Comparison of ENCODE assay signal across 30 cellular contexts in genomic region chr4:74344031-74344430, GRCh38. TPM values are rescaled to one million over a fixed set of nuclear protein-coding genes. Genes with fewer than 3 reads are reported as not detected.
DNase-seq lines count a peak whose midpoint lies in the region; ATAC-seq, FAIRE-seq and TF ChIP-seq lines count a peak whose summit lies in the region.
"Had no signal": no experiment of that assay in that cellular context is flagged by ENCODE, and none has a peak within 500 bp of the region (broad histone marks: within the 10 kb centered on the region; RNA-seq: fewer than 3 reads in every experiment).

No MANE protein-coding gene starts in this region.

- H2BK120ac ChIP-seq in mesendoderm (ENCODE audit: low read depth, low read length) (no peak overlapping the region), neuronal stem cell (ENCODE audit: low read depth, low read length) (no peak overlapping the region)

- H3K27me3 ChIP-seq in K562 (ENCODE audit: control insufficient read depth in 2 of 2, insufficient read depth in 2 of 2, low read length in 2 of 2) (no peaks in the 10 kb centered on the region), mesendoderm (ENCODE audit: insufficient read depth, low read length, poor library complexity) (no peaks in the 10 kb centered on the region), neuronal stem cell (ENCODE audit: control insufficient read depth in 3 of 3, insufficient read depth in 3 of 3, low read depth in 1 of 3, low read length in 3 of 3) (no peaks in the 10 kb centered on the region)
- H3K27me3 ChIP-seq: BE2C, BLaER1 had no signal

- in situ Hi-C loops in K562 (cut with MboI): no loop called here

- no peak overlapping the region for H4K8ac ChIP-seq in mesendoderm (ENCODE audit: low read depth, low read length)
- H4K8ac ChIP-seq in neuronal stem cell (ENCODE audit: low read depth, low read length): no peak overlapping the region

- intact Hi-C loops in K562 (cut with micrococcal nuclease): no loop called here

- H2BK5ac ChIP-seq in mesendoderm (ENCODE audit: low read length): no peak overlapping the region
- H2BK5ac ChIP-seq in neuronal stem cell (ENCODE audit: low read length): no peak overlapping the region

- H2BK15ac ChIP-seq in mesendoderm (replicated peaks; ENCODE audit: low read depth) (no peak overlapping the region), neuronal stem cell (ENCODE audit: low read length) (no peak overlapping the region)

- no peak for TF ChIP-seq POLR2A in K562 (conservative IDR thresholded peaks at IDR 0.05)

- no peaks in the 10 kb centered on the region for H4K20me1 ChIP-seq in K562 (replicated peaks; ENCODE audit: control insufficient read depth, insufficient read depth, low read length)
- H4K20me1 ChIP-seq: BLaER1 had no signal

- H2AFZ ChIP-seq in K562 (ENCODE audit: low read depth, low read length) (no peak overlapping the region), neuronal stem cell (ENCODE audit: low read length) (no peak overlapping the region)

- no peak overlapping the region for H3K23ac ChIP-seq in mesendoderm (ENCODE audit: low read length)
- H3K23ac ChIP-seq in neuronal stem cell (ENCODE audit: low read depth, low read length, poor library complexity): no peak overlapping the region

- H3K79me1 ChIP-seq in mesendoderm (ENCODE audit: low read length): no peaks in the 10 kb centered on the region
- no peaks in the 10 kb centered on the region for H3K79me1 ChIP-seq in neuronal stem cell (ENCODE audit: low read depth, low read length)

- H3K4ac ChIP-seq in mesendoderm (ENCODE audit: low read depth, low read length): no peak overlapping the region
- no peak overlapping the region for H3K4ac ChIP-seq in neuronal stem cell (ENCODE audit: low read length)

- H3K4me1 ChIP-seq in K562 (replicated peaks in 1 of 2; ENCODE audit: control insufficient read depth in 2 of 2, insufficient read depth in 2 of 2, low read length in 2 of 2) (no peaks in the 10 kb centered on the region; a peak in 1 of 5 replicates), mesendoderm (ENCODE audit: control insufficient read depth, low read depth, low read length) (no peaks in the 10 kb centered on the region), neuronal stem cell (ENCODE audit: control insufficient read depth in 2 of 2, insufficient read depth in 1 of 2, low read depth in 1 of 2, low read length in 2 of 2) (no peaks in the 10 kb centered on the region)
- H3K4me1 ChIP-seq: BE2C, BLaER1 had no signal

- no peaks in the 10 kb centered on the region for H3K9me1 ChIP-seq in K562 (ENCODE audit: control insufficient read depth, insufficient read depth, low read length)

- H3K4me2 ChIP-seq in K562 (ENCODE audit: insufficient read depth, low read length): no peak overlapping the region
- H3K4me2 ChIP-seq in mesendoderm (ENCODE audit: low read length): no peak overlapping the region
- H3K4me2 ChIP-seq in neuronal stem cell (ENCODE audit: insufficient read depth, low read length, poor library complexity, severe bottlenecking): no peak overlapping the region
- H3K4me2 ChIP-seq: BLaER1 had no signal

- no peak for TF ChIP-seq RAD21 in K562 (CRISPR knock-in tag; conservative IDR thresholded peaks at IDR 0.05 in 1 of 2, IDR thresholded peaks at IDR 0.05 in 1 of 2)

- no peak overlapping the region for H4K5ac ChIP-seq in mesendoderm (ENCODE audit: low read length)

- H3K36me3 ChIP-seq in K562 (ENCODE audit: control insufficient read depth, insufficient read depth, low read length) (no peaks in the 10 kb centered on the region), mesendoderm (ENCODE audit: control insufficient read depth, insufficient read depth, low read length) (no peaks in the 10 kb centered on the region), neuronal stem cell (replicated peaks in 1 of 2; ENCODE audit: control insufficient read depth in 2 of 2, insufficient read depth in 2 of 2, low read length in 2 of 2) (no peaks in the 10 kb centered on the region)
- H3K36me3 ChIP-seq: BE2C, BLaER1 had no signal

- DNase-seq in K562 (ENCODE audit: extremely low read depth in 1 of 4, low spot score in 3 of 4) (no peak), mesendoderm (peak; percentile 14), neuronal stem cell (ENCODE audit: low spot score) (no peak), foreskin melanocyte (no peak)
- no peak for DNase-seq in stimulated activated CD4-positive, alpha-beta T cell treated with anti-CD3 and anti-CD28 coated beads, Interleukin-12 subunit alpha, Interleukin-12 subunit beta, amount 100 ng/mL, for 4 hours
- DNase-seq in activated effector memory CD4-positive, alpha-beta T cell treated with Interleukin-2 at 50 U/mL for 16 hours: no peak
- DNase-seq: 8988T; ACHN; BE2C; C1 segment of cervical spinal cord; CD4-positive, alpha-beta memory T cell; CD4-positive, CD25-positive, alpha-beta regulatory T cell; CD8-positive, alpha-beta memory T cell; COR-L47; DMS 273 treated with DMSO at 0.1 percent for 48 hours; DMS153; DMS53; DMS79; DND-41; EL; GDM1 had no signal

- CTCF ChIA-PET in K562 (lab: Yijun Ruan, JAX; ENCODE audit: low intra/inter-chr PET ratio): no interaction called here

- H3K79me2 ChIP-seq in K562 (ENCODE audit: control insufficient read depth, insufficient read depth, low read length) (no peaks in the 10 kb centered on the region), mesendoderm (ENCODE audit: control insufficient read depth, insufficient read depth, low read length) (no peaks in the 10 kb centered on the region)

- no TSS peak for BruUV-seq in K562 (replicated peaks; lab: Mats Ljungman, UMichigan)

- H3K56ac ChIP-seq in mesendoderm (ENCODE audit: low read length): no peak overlapping the region

- H3K9ac ChIP-seq in K562 (ENCODE audit: insufficient read depth in 1 of 2, low read depth in 2 of 2, low read length in 2 of 2) (no peak overlapping the region), mesendoderm (ENCODE audit: low read length) (no peak overlapping the region), neuronal stem cell (ENCODE audit: low read depth, low read length, poor library complexity) (no peak overlapping the region)
- H3K9ac ChIP-seq: BLaER1 had no signal

- TF ChIP-seq EP300 in K562 (IDR thresholded peaks at IDR 0.05; ENCODE audit: low read length): no peak

- H2BK12ac ChIP-seq in neuronal stem cell (ENCODE audit: low read length): no peak overlapping the region

- H3K4me3 ChIP-seq in K562 (no peak overlapping the region), mesendoderm (ENCODE audit: low read length) (peak overlapping the region; percentile 30), neuronal stem cell (ENCODE audit: low read length in 2 of 2) (no peak overlapping the region)
- H3K4me3 ChIP-seq: BLaER1, GM12878 had no signal

- TF ChIP-seq CTCF in K562 (IDR thresholded peaks at IDR 0.05 in 2 of 3, conservative IDR thresholded peaks at IDR 0.05 in 1 of 3; ENCODE audit: insufficient read depth in 2 of 3, low read depth in 1 of 3, low read length in 3 of 3): no peak

- no peak for FAIRE-seq in K562 (lab: Jason Lieb, UNC)
- FAIRE-seq: A204.1, GM12878, GM12892, GM18507 had no signal

- POLR2A ChIA-PET in K562 (lab: Yijun Ruan, JAX): no interaction called here

- peak overlapping the region; percentile 38 for H3K14ac ChIP-seq in neuronal stem cell (ENCODE audit: low read length)

- no peak overlapping the region for H3K27ac ChIP-seq in K562 (ENCODE audit: extremely low read depth, low read depth, low read length)
- H3K27ac ChIP-seq in mesendoderm (ENCODE audit: low read depth, low read length): no peak overlapping the region
- H3K27ac ChIP-seq in neuronal stem cell (replicated peaks; ENCODE audit: low read length): no peak overlapping the region
- H3K27ac ChIP-seq: BLaER1 had no signal

- H3K9me3 ChIP-seq in K562 (replicated peaks; ENCODE audit: control insufficient read depth, insufficient read depth, low read depth, low read length) (peaks cover 7% of the 10 kb centered on the region), neuronal stem cell (replicated peaks in 1 of 2; ENCODE audit: control insufficient read depth in 2 of 2, insufficient read depth in 1 of 2, low read depth in 1 of 2, low read length in 2 of 2) (peaks cover 4% of the 10 kb centered on the region in 2 donors)
- H3K9me3 ChIP-seq: BE2C had no signal

- no peak overlapping the region for H3K18ac ChIP-seq in mesendoderm (ENCODE audit: low read length)
- no peak overlapping the region for H3K18ac ChIP-seq in neuronal stem cell (ENCODE audit: low read length)

- H2AK5ac ChIP-seq in mesendoderm (ENCODE audit: low read length) (no peak overlapping the region), neuronal stem cell (ENCODE audit: low read depth, low read length) (no peak overlapping the region)

- H4K91ac ChIP-seq in neuronal stem cell (ENCODE audit: low read depth, low read length, poor library complexity): no peak overlapping the region

- ATAC-seq in K562: no peak
- ATAC-seq: GM12878 had no signal

- WGBS in K562 (ENCODE audit: insufficient coverage, low coverage, missing lambda C conversion rate): 33% methylated on average over 1 of the region's 1 CpG
- WGBS in mesendoderm (ENCODE audit: extremely low coverage, insufficient coverage, low lambda C conversion rate): no CpG with 5 or more reads among the region's 1 CpG
- no CpG with 5 or more reads among the region's 1 CpG for whole genome bisulfite sequencing in neuronal stem cell (ENCODE audit: extremely low coverage in 2 of 2, insufficient read length in 2 of 2, insufficient replicate concordance in 1 of 2), 2 donors

RNA-seq across cellular contexts. Expression of gene EREG, which starts 20.9 kb away (rescaled TPM):
- total RNA-seq in K562 (2011; cell fraction: chromatin; rRNA removed; ENCODE audit: low replicate concordance): 6.4 and 18.1 TPM in 2 replicates
- 3.8 and 5.1 TPM in 2 replicates for total RNA-seq in K562 (2011; cell fraction: nucleolus; rRNA removed)
- total RNA-seq in K562 (2011; cell fraction: nucleoplasm; rRNA removed): 12.1 and 22.8 TPM in 2 replicates
- total RNA-seq in K562 (2014; rRNA removed) (2.5 and 3.9 TPM in 2 replicates), K562 (2014; rRNA removed; fragmentation: Illumina TruSeq; extraction: Trizol) (5.0 and 7.3 TPM in 2 replicates), K562 (2015; rRNA removed; fragmentation: Illumina TruSeq; extraction: Trizol) (2.4 and 2.6 TPM in 2 replicates), K562 (2021) (2.9 and 4.5 TPM in 2 replicates)
- polyA plus RNA-seq in K562 (2011; rRNA removed) (2.7 and 7.2 TPM in 2 replicates), K562 (2014; fragmentation: Illumina TruSeq; extraction: Trizol) (2.3 and 4.5 TPM in 2 replicates), K562 (2014; fragmentation: Nextera tagmentation; extraction: Ambion mirVana) (1 to 10 TPM in 1 of 2 experiments, under 1 TPM in 1; 0.97 to 1.2 TPM), K562 (2014; rRNA removed) (1.5 and 3.1 TPM in 2 replicates)
- 0.89 and 4.7 TPM in 2 replicates for polyA plus RNA-seq in K562 (2011; cell fraction: cytosol; rRNA removed)
- polyA plus RNA-seq in K562 (2011; cell fraction: nucleus; rRNA removed): 2.5 and 7.7 TPM in 2 replicates
- 1.9 and 2.3 TPM in 2 replicates for polyA plus RNA-seq in K562 (2012)
- 3.3 and 10.0 TPM in 2 replicates for polyA minus RNA-seq in K562 (2011; rRNA and poly(A)+ RNA removed)
- 1.0 and 3.7 TPM in 2 replicates for polyA minus RNA-seq in K562 (2011; cell fraction: cytosol; rRNA and poly(A)+ RNA removed)
- 5.1 and 13.9 TPM in 2 replicates for polyA minus RNA-seq in K562 (2011; cell fraction: nucleus; rRNA and poly(A)+ RNA removed)
- 0.01 TPM for polyA plus RNA-seq in mesendoderm (2013, experiment 1 of 2)
- polyA plus RNA-seq in mesendoderm (2013, experiment 2 of 2): 0.04 TPM
- polyA plus RNA-seq in neuronal stem cell (2013, experiment 1 of 2): not detected
- polyA plus RNA-seq in neuronal stem cell (2013, experiment 2 of 2): not detected
- total RNA-seq: CD4-positive, alpha-beta memory T cell; CD8-positive, alpha-beta memory T cell; G401; GM12878 had no signal
- polyA plus RNA-seq: CD4-positive, alpha-beta memory T cell; CD4-positive, CD25-positive, alpha-beta regulatory T cell; CD8-positive, alpha-beta memory T cell; GM12878 had no signal

RNA-seq across cellular contexts. Expression of gene EPGN, which starts 35.8 kb away (rescaled TPM):
- 0.39 and 0.62 TPM in 2 replicates for total RNA-seq in K562 (2011; cell fraction: chromatin; rRNA removed; ENCODE audit: low replicate concordance)
- total RNA-seq in K562 (2011; cell fraction: nucleolus; rRNA removed): not detected in 2 replicates
- total RNA-seq in K562 (2011; cell fraction: nucleoplasm; rRNA removed): not detected in 2 replicates
- not detected in 2 replicates for total RNA-seq in K562 (2014; rRNA removed)
- not detected in 2 replicates for total RNA-seq in K562 (2014; rRNA removed; fragmentation: Illumina TruSeq; extraction: Trizol)
- not detected in 2 replicates for total RNA-seq in K562 (2015; rRNA removed; fragmentation: Illumina TruSeq; extraction: Trizol)
- not detected in 2 replicates for total RNA-seq in K562 (2021)
- not detected in 2 replicates for polyA plus RNA-seq in K562 (2011; rRNA removed)
- not detected in 2 replicates for polyA plus RNA-seq in K562 (2011; cell fraction: cytosol; rRNA removed)
- not detected in 2 replicates for polyA plus RNA-seq in K562 (2011; cell fraction: nucleus; rRNA removed)
- polyA plus RNA-seq in K562 (2012): 0.17 and 0.48 TPM in 2 replicates
- polyA plus RNA-seq in K562 (2014; fragmentation: Illumina TruSeq; extraction: Trizol): not detected in 2 replicates
- polyA plus RNA-seq in K562 (2014; fragmentation: Nextera tagmentation; extraction: Ambion mirVana): under 1 TPM; 0.10 to 0.56 TPM
- not detected in 2 replicates for polyA plus RNA-seq in K562 (2014; rRNA removed)
- not detected in 2 replicates for polyA minus RNA-seq in K562 (2011; rRNA and poly(A)+ RNA removed)
- polyA minus RNA-seq in K562 (2011; cell fraction: cytosol; rRNA and poly(A)+ RNA removed): not detected in 2 replicates
- 0.27 and 0.44 TPM in 2 replicates for polyA minus RNA-seq in K562 (2011; cell fraction: nucleus; rRNA and poly(A)+ RNA removed)
- polyA plus RNA-seq in mesendoderm (2013, experiment 1 of 2): not detected
- polyA plus RNA-seq in mesendoderm (2013, experiment 2 of 2): not detected
- polyA plus RNA-seq in neuronal stem cell (2013, experiment 1 of 2): not detected
- not detected for polyA plus RNA-seq in neuronal stem cell (2013, experiment 2 of 2)
- total RNA-seq: A673; CD8-positive, alpha-beta memory T cell; G401 had no signal
- polyA plus RNA-seq: AG04450; CD14-positive monocyte; CD4-positive, alpha-beta memory T cell; CD4-positive, CD25-positive, alpha-beta regulatory T cell; CD8-positive, alpha-beta memory T cell had no signal
